Comparison of ENCODE assay signal across 1 cellular context in genomic region chr18:9055626-9056025, GRCh38.
TF ChIP-seq lines count a peak whose summit lies in the region.

No MANE protein-coding gene starts in this region.

TF ChIP-seq in SK-N-SH treated with all-trans-retinoic acid at 6 μM for 48 hours, 23 proteins besides CTCF, POLR2A, EP300 and RAD21 (continued from another document):
- TF ChIP-seq TSHZ2 (CRISPR knock-in tag; IDR thresholded peaks at IDR 0.05) (no peak), ZFP3 (CRISPR knock-in tag; IDR thresholded peaks at IDR 0.05) (no peak), ZC3H10 (CRISPR knock-in tag; IDR thresholded peaks at IDR 0.05) (no peak), PATZ1 (CRISPR knock-in tag; IDR thresholded peaks at IDR 0.05; ENCODE audit: borderline replicate concordance) (no peak), TCF4 (CRISPR knock-in tag; IDR thresholded peaks at IDR 0.05; ENCODE audit: borderline replicate concordance) (no peak)
